22 cellular contexts compared by ENCODE assay signal in genomic region chr19:31314156-31314555, GRCh38. TPM values are rescaled to one million over a fixed set of nuclear protein-coding genes. Genes with fewer than 3 reads are reported as not detected.
"Had no signal": no experiment of that assay in that cellular context is flagged by ENCODE, and none has a peak within 500 bp of the region (broad histone marks: within the 10 kb centered on the region; RNA-seq: fewer than 3 reads in every experiment).

No MANE protein-coding gene starts in this region.

- H3K4me3 ChIP-seq: ascending aorta, body of pancreas, K562, PC-9 had no signal

- H3K4me1 Mint-ChIP-seq: activated CD4-positive, alpha-beta T cell treated with anti-CD3 and anti-CD28 coated beads, Interleukin-2, amount 10 ng/mL, durations not matched to agents 7 days and 5 days; central memory CD8-positive, alpha-beta T cell had no signal

- H3K27me3 Mint-ChIP-seq: activated CD4-positive, alpha-beta memory T cell treated with anti-CD3 and anti-CD28 coated beads for 36 hours; activated CD4-positive, alpha-beta T cell treated with anti-CD3 and anti-CD28 coated beads, Interleukin-2, amount 10 ng/mL, durations not matched to agents 7 days and 5 days had no signal

- FAIRE-seq: K562 had no signal

- H3K4me3 Mint-ChIP-seq: activated CD4-positive, alpha-beta memory T cell treated with anti-CD3 and anti-CD28 coated beads for 36 hours; activated CD4-positive, alpha-beta T cell treated with anti-CD3 and anti-CD28 coated beads, Interleukin-2, amount 10 ng/mL, durations not matched to agents 7 days and 5 days; activated naive CD8-positive, alpha-beta T cell treated with anti-CD3 and anti-CD28 coated beads, Interleukin-2, amount 50 U/mL, for 24 hours; activated T-cell treated with anti-CD3 and anti-CD28 coated beads, Interleukin-2, amount 50 U/mL, for 4 hours; central memory CD8-positive, alpha-beta T cell; T-helper 1 cell treated with Interleukin-12 subunit alpha and Interleukin-12 subunit beta and Interleukin-4 antibody, amounts not matched to agents 30 μg/mL and 1 μg/mL, for 36 hours had no signal

- H3K27ac ChIP-seq: ascending aorta, body of pancreas, PC-9 had no signal

- ATAC-seq: activated naive CD4-positive, alpha-beta T cell treated with anti-CD3 and anti-CD28 coated beads, Interleukin-2, amount 50 U/mL, for 72 hours; activated naive CD8-positive, alpha-beta T cell treated with anti-CD3 and anti-CD28 coated beads, Interleukin-2, amount 50 U/mL, for 24 hours; activated T-cell treated with anti-CD3 and anti-CD28 coated beads, Interleukin-2, amount 50 U/mL, for 4 hours; body of pancreas; K562 had no signal

- H3K4me2 ChIP-seq: PC-9 had no signal

- H3K9me3 Mint-ChIP-seq: activated CD4-positive, alpha-beta memory T cell treated with anti-CD3 and anti-CD28 coated beads for 36 hours; activated CD4-positive, alpha-beta T cell treated with anti-CD3 and anti-CD28 coated beads, Interleukin-2, amount 10 ng/mL, durations not matched to agents 7 days and 5 days; activated naive CD4-positive, alpha-beta T cell treated with anti-CD3 and anti-CD28 coated beads, Interleukin-2, amount 50 U/mL, for 72 hours; activated naive CD8-positive, alpha-beta T cell treated with anti-CD3 and anti-CD28 coated beads, Interleukin-2, amount 50 U/mL, for 24 hours; activated T-cell treated with anti-CD3 and anti-CD28 coated beads, Interleukin-2, amount 50 U/mL, for 4 hours; central memory CD8-positive, alpha-beta T cell; T-helper 1 cell treated with Interleukin-12 subunit alpha and Interleukin-12 subunit beta and Interleukin-4 antibody, amounts not matched to agents 30 μg/mL and 1 μg/mL, for 36 hours had no signal

- DNase-seq: activated CD4-positive, alpha-beta memory T cell treated with anti-CD3 and anti-CD28 coated beads for 36 hours; activated CD4-positive, alpha-beta T cell treated with anti-CD3 and anti-CD28 coated beads, Interleukin-2, amount 10 ng/mL, durations not matched to agents 7 days and 5 days; activated CD4-positive, CD25-positive, alpha-beta regulatory T cell; activated CD8-positive, alpha-beta memory T cell treated with anti-CD3 and anti-CD28 coated beads for 24 hours; activated effector memory CD4-positive, alpha-beta T cell treated with anti-CD3 and anti-CD28 coated beads, Interleukin-2, amount 50 U/mL, for 16 hours; activated naive CD4-positive, alpha-beta T cell treated with Interleukin-2 at 50 U/mL for 16 hours; activated naive CD8-positive, alpha-beta T cell treated with anti-CD3 and anti-CD28 coated beads, Interleukin-2, amount 50 U/mL, for 24 hours; activated T-cell treated with anti-CD3 and anti-CD28 coated beads, Interleukin-2, amount 50 U/mL, for 4 hours; amniotic stem cell; body of pancreas; Karpas-422; NCI-H146; NCI-H2029; NCI-H345; NCI-H510A; PC-9; SHP77 treated with DMSO at 0.1 percent for 48 hours had no signal

- H3K9me3 ChIP-seq: ascending aorta, body of pancreas had no signal

- H3K36me3 Mint-ChIP-seq: activated CD4-positive, alpha-beta memory T cell treated with anti-CD3 and anti-CD28 coated beads for 36 hours; activated naive CD4-positive, alpha-beta T cell treated with anti-CD3 and anti-CD28 coated beads, Interleukin-2, amount 50 U/mL, for 72 hours had no signal

- H3K27ac Mint-ChIP-seq: activated CD4-positive, alpha-beta memory T cell treated with anti-CD3 and anti-CD28 coated beads for 36 hours; activated CD4-positive, alpha-beta T cell treated with anti-CD3 and anti-CD28 coated beads, Interleukin-2, amount 10 ng/mL, durations not matched to agents 7 days and 5 days; activated naive CD4-positive, alpha-beta T cell treated with anti-CD3 and anti-CD28 coated beads, Interleukin-2, amount 50 U/mL, for 72 hours; activated naive CD8-positive, alpha-beta T cell treated with anti-CD3 and anti-CD28 coated beads, Interleukin-2, amount 50 U/mL, for 24 hours; T-helper 1 cell treated with Interleukin-12 subunit alpha and Interleukin-12 subunit beta and Interleukin-4 antibody, amounts not matched to agents 30 μg/mL and 1 μg/mL, for 36 hours had no signal

RNA-seq across cellular contexts. Expression of gene TSHZ3, which starts 35.1 kb away (rescaled TPM):
- total RNA-seq: PC-9 had no signal
